Comparison of ENCODE assay signal across 8 cellular contexts in the genomic region with DNA sequence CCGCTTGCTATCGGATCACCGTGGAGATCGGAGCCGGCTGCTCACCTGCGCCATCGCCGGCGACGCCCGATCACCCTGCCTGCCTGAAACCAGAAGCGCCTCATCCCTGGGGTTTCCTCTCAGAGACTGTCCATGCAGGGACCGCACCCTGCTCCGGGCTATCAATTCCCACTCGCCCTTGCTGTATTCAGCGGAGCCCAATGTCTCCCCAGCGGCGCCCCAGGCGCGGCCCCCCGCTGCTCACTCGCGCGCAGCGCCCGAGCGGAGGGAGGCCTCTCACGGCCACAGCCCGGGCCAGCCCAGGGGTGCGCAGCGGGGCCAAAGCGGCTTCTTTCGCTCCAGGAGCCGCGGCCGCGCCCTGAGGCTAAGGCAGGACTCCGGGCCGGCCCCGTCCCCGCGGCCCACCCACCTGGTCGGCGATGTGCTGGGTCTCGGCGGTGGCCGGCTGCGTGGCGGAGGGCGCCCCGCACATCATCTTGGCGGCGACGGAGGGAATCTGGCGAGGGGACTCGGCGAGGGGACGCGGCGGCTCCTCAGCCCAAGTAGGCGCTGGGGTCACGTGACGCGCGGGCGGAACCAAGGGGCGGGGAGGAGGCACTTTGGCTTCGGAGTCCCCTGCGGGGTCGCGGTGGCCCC. TPM values are rescaled to one million over a fixed set of nuclear protein-coding genes. Genes with fewer than 3 reads are reported as not detected.
DNase-seq lines count a peak whose midpoint lies in the region; ATAC-seq and TF ChIP-seq lines count a peak whose summit lies in the region.

A gene with protein sequence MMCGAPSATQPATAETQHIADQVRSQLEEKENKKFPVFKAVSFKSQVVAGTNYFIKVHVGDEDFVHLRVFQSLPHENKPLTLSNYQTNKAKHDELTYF (minus strand): TSS at position 514 of the 636 bp plus-strand sequence. CDS start 39 bp downstream, at position 475.

- peaks cover 0 to 6% (median 0%) of the 10 kb centered on the region in 3 donors for H3K27me3 Mint-ChIP-seq in immature natural killer cell (ENCODE audit: low read depth in 3 of 3)

- TSS peak; percentile 65 for BruUV-seq in mammary epithelial cell (replicated peaks; lab: Mats Ljungman, UMichigan)

- peak in 1 of 3 donors; percentile 66 for TF ChIP-seq POLR2A in spleen (IDR thresholded peaks at IDR 0.05)

- WGBS in mammary epithelial cell (ENCODE audit: low coverage, missing lambda C conversion rate), result under 1% methylated on average over 44 of the region's 71 CpGs
- 0 to 1% (median 1%) methylated on average over 45 to 71 of the region's 71 CpGs for WGBS in spleen, 5 donors

- in situ Hi-C loops in mammary epithelial cell (cut with MboI; ENCODE audit: low sequenced_read_pairs in 2 of 2), result no loop called here

- peak within 1 kb of the TSS; percentile 94 for H3K4me2 ChIP-seq in mammary epithelial cell (ENCODE audit: insufficient read depth, low read depth, low read length)

- H3K27ac ChIP-seq in mammary epithelial cell (ENCODE audit: insufficient read depth, low read depth, low read length) (peak within 1 kb of the TSS; percentile 59), spleen (peak within 1 kb of the TSS; percentile 89 to 96 (median 92))

- H3K4me3 ChIP-seq in GM12864 (ENCODE audit: low read depth, low read length) (peak within 1 kb of the TSS; percentile 74), WI38 (ENCODE audit: low read depth, low read length) (peak within 1 kb of the TSS; percentile 91), mammary epithelial cell (replicated peaks in 1 of 3; ENCODE audit: insufficient read depth in 1 of 3, low read depth in 2 of 3, low read length in 3 of 3) (peak within 1 kb of the TSS; percentile 82 to 89 (median 83)), spleen (peak within 1 kb of the TSS; percentile 81 to 99 (median 91))

- ATAC-seq in HG02571 (IDR thresholded peaks at IDR 0.05; ENCODE audit: unreplicated experiment) (peak; percentile 51), HG02938 (IDR thresholded peaks at IDR 0.05; ENCODE audit: unreplicated experiment) (no peak)

- H3K9me3 ChIP-seq in mammary epithelial cell (replicated peaks; ENCODE audit: insufficient read depth, low read length), result no peaks in the 10 kb centered on the region
- no peaks in the 10 kb centered on the region for H3K9me3 ChIP-seq in spleen

- H3K36me3 Mint-ChIP-seq in immature natural killer cell, result peaks cover 3 to 7% (median 6%) of the 10 kb centered on the region in 3 donors

- dilution Hi-C loops in mammary epithelial cell (cut with HindIII; ENCODE audit: low sequenced_read_pairs), result no loop called here

- no peaks in the 10 kb centered on the region for H3K9me3 Mint-ChIP-seq in immature natural killer cell

- H2AFZ ChIP-seq in mammary epithelial cell (ENCODE audit: low read depth, low read length), result peak within 1 kb of the TSS; percentile 77

- H4K20me1 ChIP-seq in mammary epithelial cell (ENCODE audit: insufficient read depth, low read length), result no peaks in the 10 kb centered on the region

- peak within 1 kb of the TSS; percentile 84 to 92 (median 87) for H3K4me3 Mint-ChIP-seq in immature natural killer cell

- peak within 1 kb of the TSS; percentile 67 to 83 (median 72) for H3K27ac Mint-ChIP-seq in immature natural killer cell

- CTCF ChIA-PET in mammary epithelial cell (lab: Charles Lee; ENCODE audit: low non-redundant PET), result no interaction called here

- intact Hi-C loops in mammary epithelial cell (cut with micrococcal nuclease), result no loop called here
- intact Hi-C loops in spleen (cut with DNase I; ENCODE audit: low total_unique reads), result no loop called here

- H3K79me2 ChIP-seq in mammary epithelial cell (ENCODE audit: insufficient read depth, low read length), result peaks cover 29% of the 10 kb centered on the region

- DNase-seq in GM12864 (ENCODE audit: low read depth) (no peak), NCI-H1417 (lab: John Stamatoyannopoulos, UW) (peak; percentile 82 to 97 (median 93)), mammary epithelial cell (peak; percentile 63), immature natural killer cell (peak; percentile 77 to 80 (median 79)), spleen (peak; percentile 96)

- TF ChIP-seq CTCF in GM12864 (IDR thresholded peaks at IDR 0.05; ENCODE audit: low read depth, low read length, missing control alignments), result no peak
- no peak for TF ChIP-seq CTCF in WI38 (IDR thresholded peaks at IDR 0.05; ENCODE audit: low read depth, low read length)
- TF ChIP-seq CTCF in mammary epithelial cell (conservative IDR thresholded peaks at IDR 0.05 in 1 of 2, IDR thresholded peaks at IDR 0.05 in 1 of 2; ENCODE audit: extremely low read depth in 1 of 2, insufficient read depth in 1 of 2, low read depth in 1 of 2, low read length in 2 of 2), result no peak
- peak in 1 of 11 experiments; percentile 11 for TF ChIP-seq CTCF in spleen (IDR thresholded peaks at IDR 0.05 in 8 of 11, conservative IDR thresholded peaks at IDR 0.05 in 3 of 11)

- H3K4me1 Mint-ChIP-seq in immature natural killer cell, result peaks cover 21 to 31% of the 10 kb centered on the region in 2 donors

- H3K27me3 ChIP-seq in mammary epithelial cell (ENCODE audit: insufficient read depth, low read length) (no peaks in the 10 kb centered on the region), spleen (replicated peaks in 1 of 7) (no peaks in the 10 kb centered on the region)

- H3K36me3 ChIP-seq in mammary epithelial cell (ENCODE audit: insufficient read depth, low read length) (peaks cover 9% of the 10 kb centered on the region), spleen (peaks cover 0 to 24% (median 19%) of the 10 kb centered on the region in 6 donors)

- peak within 1 kb of the TSS; percentile 75 for H3K9ac ChIP-seq in mammary epithelial cell (ENCODE audit: insufficient read depth, low read length)

- H3K4me1 ChIP-seq in mammary epithelial cell (ENCODE audit: insufficient read depth, low read length) (peaks cover 27% of the 10 kb centered on the region), spleen (peaks cover 13 to 78% (median 25%) of the 10 kb centered on the region in 6 donors)

RNA-seq across cellular contexts. Expression of the gene that starts here (rescaled TPM):
- total RNA-seq in mammary epithelial cell (10 to 100 TPM; 10.7 to 78.9 TPM), spleen (10 to 100 TPM; 10.5 to 36.6 (median 28.6) TPM)
- polyA plus RNA-seq in mammary epithelial cell (148 TPM), immature natural killer cell (10 to 100 TPM; 37.9 to 63.0 (median 52.2) TPM), spleen (10 to 100 TPM; 39.6 to 93.8 (median 48.5) TPM)
- polyA minus RNA-seq in mammary epithelial cell, result 31.7 TPM
